12 cellular contexts compared by ENCODE assay signal in the genomic region with DNA sequence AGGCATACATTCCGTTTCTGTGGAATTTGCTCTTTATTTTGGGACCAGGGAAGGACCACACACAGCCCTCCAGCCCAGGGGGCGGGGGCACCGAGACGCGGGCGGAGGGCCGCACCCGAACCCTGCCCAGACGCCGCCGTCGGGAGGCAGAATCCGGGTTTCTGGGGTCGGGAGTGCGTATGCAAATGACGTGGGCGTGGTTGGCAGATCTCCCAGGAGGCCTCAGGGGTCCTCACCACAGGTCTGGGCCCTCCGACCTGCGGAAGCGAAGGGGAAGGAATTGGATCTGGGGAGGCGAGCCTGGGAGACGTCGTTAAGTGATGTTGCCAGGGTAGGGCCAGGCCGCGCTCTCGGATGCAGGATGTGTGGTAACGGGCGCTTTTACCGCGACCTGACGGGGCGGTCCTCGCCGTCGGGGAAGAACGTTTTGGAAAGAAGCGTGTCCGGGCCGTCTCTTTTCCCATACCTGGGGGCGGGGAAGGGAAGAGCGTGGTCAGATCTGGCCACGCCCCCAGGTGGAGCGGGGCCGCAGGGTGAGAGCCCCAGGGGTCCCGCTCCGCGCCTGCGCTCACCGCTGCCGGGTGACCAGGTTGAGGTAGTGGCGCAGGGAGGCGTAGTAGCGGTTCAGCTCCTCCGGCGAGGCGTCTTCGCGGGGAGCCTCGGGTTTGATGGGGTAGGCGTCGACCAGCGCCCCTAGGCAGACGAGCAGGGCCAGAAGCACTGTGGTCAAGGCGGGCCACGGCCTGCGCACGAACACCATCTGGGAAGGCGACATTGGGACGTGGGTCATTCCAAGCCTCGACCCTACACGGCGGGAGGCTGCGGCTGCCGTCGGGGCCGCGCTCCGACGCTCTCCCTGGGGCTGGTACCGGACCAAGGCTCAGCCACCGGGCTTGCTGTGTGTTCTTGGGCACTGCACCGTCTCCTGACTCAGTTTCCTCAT. TPM values are rescaled to one million over a fixed set of nuclear protein-coding genes. Genes with fewer than 3 reads are reported as not detected.
DNase-seq lines count a peak whose midpoint lies in the region; ATAC-seq, FAIRE-seq and TF ChIP-seq lines count a peak whose summit lies in the region.
"Had no signal": no experiment of that assay in that cellular context is flagged by ENCODE, and none has a peak within 500 bp of the region (broad histone marks: within the 10 kb centered on the region; RNA-seq: fewer than 3 reads in every experiment).

No MANE protein-coding gene starts in this region.

- H3K23ac ChIP-seq in IMR-90 (ENCODE audit: low read depth, low read length) = no peak overlapping the region

- H3K79me1 ChIP-seq in IMR-90 (ENCODE audit: low read depth in 1 of 2, low read length in 2 of 2) = no peaks in the 10 kb centered on the region

- no peaks in the 10 kb centered on the region for H3K4me1 ChIP-seq in IMR-90 (ENCODE audit: control insufficient read depth, insufficient read depth, low read length)
- H3K4me1 ChIP-seq in effector memory CD4-positive, alpha-beta T cell (ENCODE audit: control insufficient read depth, insufficient read depth, low read length, poor library complexity, severe bottlenecking) = no peaks in the 10 kb centered on the region

- H3K27ac ChIP-seq in IMR-90 (ENCODE audit: insufficient read depth, low read length) = no peak overlapping the region
- H3K27ac ChIP-seq in effector memory CD4-positive, alpha-beta T cell (ENCODE audit: insufficient read depth, low read length, poor library complexity, severe bottlenecking) = no peak overlapping the region

- dilution Hi-C loops in IMR-90 (cut with HindIII; ENCODE audit: low sequenced_read_pairs, unreplicated experiment) = no loop called here

- no peak overlapping the region for H3K14ac ChIP-seq in IMR-90 (replicated peaks; ENCODE audit: low read depth, low read length)

- H3K9me3 Mint-ChIP-seq in mesothelial cell of epicardium = no peaks in the 10 kb centered on the region

- H3K4me3 ChIP-seq in IMR-90 (ENCODE audit: insufficient read depth, low read depth, low read length) = no peak overlapping the region
- no peak overlapping the region for H3K4me3 ChIP-seq in effector memory CD4-positive, alpha-beta T cell (ENCODE audit: insufficient read depth, low read depth, low read length, poor library complexity, severe bottlenecking)

- no TSS peak for BruUV-seq in IMR-90 (replicated peaks; lab: Mats Ljungman, UMichigan)

- H3K9me3 ChIP-seq in IMR-90 (ENCODE audit: control insufficient read depth, insufficient read depth, low read length) = peaks cover 3% of the 10 kb centered on the region; the same call in 1 of the 2 replicates
- H3K9me3 ChIP-seq in effector memory CD4-positive, alpha-beta T cell (ENCODE audit: control insufficient read depth, low read length) = no peaks in the 10 kb centered on the region

- intact Hi-C loops in IMR-90 (cut with micrococcal nuclease) = no loop called here

- no peak for TF ChIP-seq CTCF in IMR-90 (conservative IDR thresholded peaks at IDR 0.05; ENCODE audit: low read depth, low read length)
- TF ChIP-seq CTCF in mesothelial cell of epicardium (IDR thresholded peaks at IDR 0.05; ENCODE audit: unreplicated experiment) = no peak

- no peak overlapping the region for H3K18ac ChIP-seq in IMR-90 (ENCODE audit: low read depth, low read length)

- H2BK15ac ChIP-seq in IMR-90 (ENCODE audit: low read depth, low read length) = no peak overlapping the region

- H3K4ac ChIP-seq in IMR-90 (ENCODE audit: low read depth, low read length) = no peak overlapping the region

- TF ChIP-seq POLR2A in IMR-90 (IDR thresholded peaks at IDR 0.05; ENCODE audit: low read depth, low read length) = no peak

- no peak overlapping the region for H4K8ac ChIP-seq in IMR-90 (ENCODE audit: low read depth in 2 of 2, low read length in 2 of 2)

- H3K36me3 Mint-ChIP-seq in mesothelial cell of epicardium = no peaks in the 10 kb centered on the region

- no peak overlapping the region for H2BK120ac ChIP-seq in IMR-90 (ENCODE audit: low read depth, low read length)

- peaks cover 7% of the 10 kb centered on the region for H3K4me1 Mint-ChIP-seq in mesothelial cell of epicardium

- H3K27me3 Mint-ChIP-seq in mesothelial cell of epicardium (ENCODE audit: low read depth) = peaks cover 82% of the 10 kb centered on the region

- H4K91ac ChIP-seq in IMR-90 (ENCODE audit: insufficient read depth, low read depth, low read length) = no peak overlapping the region

- no peak for ATAC-seq in IMR-90 (ENCODE audit: low read depth)
- ATAC-seq: left ventricle myocardium superior had no signal

- DNase-seq in DMS79 (lab: John Stamatoyannopoulos, UW) (peak; percentile 40), IMR-90 (no peak), ecto neural progenitor cell (ENCODE audit: low spot score) (peak; percentile 89), mesothelial cell of epicardium (ENCODE audit: low spot score in 2 of 2, unreplicated experiment in 2 of 2) (no peak), EL (no peak), RCC 7860 (ENCODE audit: low spot score) (no peak), NAMALWA (ENCODE audit: low spot score) (no peak)
- DNase-seq in effector memory CD4-positive, alpha-beta T cell = no peak
- DNase-seq: erythroblast, left ventricle myocardium superior had no signal

- H2BK5ac ChIP-seq in IMR-90 (ENCODE audit: low read depth, low read length, poor library complexity, severe bottlenecking) = no peak overlapping the region

- H2BK20ac ChIP-seq in IMR-90 (ENCODE audit: low read depth, low read length) = no peak overlapping the region

- no peak overlapping the region for H4K5ac ChIP-seq in IMR-90 (ENCODE audit: low read depth, low read length)

- FAIRE-seq in RCC 7860 (lab: Jason Lieb, UNC) = no peak

- peak overlapping the region; percentile 53 for H3K4me3 Mint-ChIP-seq in mesothelial cell of epicardium

- no peak overlapping the region for H3K9ac ChIP-seq in IMR-90 (ENCODE audit: low read depth, low read length)

- no peak for TF ChIP-seq RAD21 in IMR-90 (IDR thresholded peaks at IDR 0.05; ENCODE audit: low read length)

- in situ Hi-C loops in IMR-90 (cut with MboI; ENCODE audit: low sequenced_read_pairs) = no loop called here

- no peak overlapping the region for H3K4me2 ChIP-seq in IMR-90 (ENCODE audit: low read depth, low read length)

- H3K27me3 ChIP-seq in IMR-90 (ENCODE audit: control insufficient read depth, insufficient read depth, low read length) = peaks cover 67% of the 10 kb centered on the region
- peaks cover 8% of the 10 kb centered on the region for H3K27me3 ChIP-seq in effector memory CD4-positive, alpha-beta T cell (replicated peaks; ENCODE audit: control insufficient read depth, insufficient read depth, low read length, poor library complexity, severe bottlenecking)

- CTCF ChIA-PET in IMR-90 (lab: Yijun Ruan, JAX) = no interaction called here

- peak overlapping the region; percentile 28 for H2AK9ac ChIP-seq in IMR-90 (replicated peaks; ENCODE audit: low read depth, low read length, poor library complexity)

- POLR2A ChIA-PET in IMR-90 (lab: Charles Lee; ENCODE audit: unreplicated experiment) = no interaction called here

- H3K27ac Mint-ChIP-seq in mesothelial cell of epicardium = no peak overlapping the region

- 0 out of 2 replicates have a peak, but pooled peaks cover 6% of the 10 kb centered on the region for H4K20me1 ChIP-seq in IMR-90 (ENCODE audit: insufficient read depth, low read length)

- H3K9me1 ChIP-seq in IMR-90 (ENCODE audit: insufficient read depth, low read length) = no peaks in the 10 kb centered on the region

- H2AK5ac ChIP-seq in IMR-90 (ENCODE audit: low read depth, low read length) = no peak overlapping the region

- H2AFZ ChIP-seq in IMR-90 (replicated peaks; ENCODE audit: low read length, poor library complexity) = peak overlapping the region; percentile 58

- no peaks in the 10 kb centered on the region for H3K36me3 ChIP-seq in IMR-90 (ENCODE audit: control insufficient read depth, insufficient read depth, low read length)
- no peaks in the 10 kb centered on the region for H3K36me3 ChIP-seq in effector memory CD4-positive, alpha-beta T cell (ENCODE audit: control insufficient read depth, insufficient read depth, low read length)

- 6% methylated on average over 53 of the region's 82 CpGs; no CpG with 5 or more reads in 1 of the 2 experiments for WGBS in IMR-90 (ENCODE audit: extremely low coverage in 2 of 2, insufficient read length in 1 of 2), 2 experiments

- H3K56ac ChIP-seq in IMR-90 (ENCODE audit: extremely low read depth, insufficient read depth, low read length) = no peak overlapping the region

TF ChIP-seq in IMR-90, 13 proteins besides CTCF, POLR2A, EP300 and RAD21 (continues in another document):
- TF ChIP-seq CHD1 (IDR thresholded peaks at IDR 0.05; ENCODE audit: low read depth, low read length) = no peak
- no peak for TF ChIP-seq MXI1 (IDR thresholded peaks at IDR 0.05; ENCODE audit: borderline replicate concordance, low read depth, low read length)
- TF ChIP-seq BHLHE40 (IDR thresholded peaks at IDR 0.05; ENCODE audit: low read depth, low read length) = no peak
- TF ChIP-seq RCOR1 (IDR thresholded peaks at IDR 0.05; ENCODE audit: insufficient replicate concordance, low read length) = no peak
- TF ChIP-seq MAFK (IDR thresholded peaks at IDR 0.05; ENCODE audit: low read depth, low read length) = no peak

RNA-seq across cellular contexts. Expression of gene PYY, which starts 0.7 kb away (rescaled TPM):
- total RNA-seq in IMR-90 (2012; rRNA removed) (not detected in 2 replicates), mesothelial cell of epicardium (not detected in 3 replicates)
- polyA plus RNA-seq in IMR-90 (2012; rRNA removed) = not detected in 2 replicates
- polyA plus RNA-seq in IMR-90 (2012; cell fraction: cytosol; rRNA removed) = 0.04 and 0.26 TPM in 2 replicates
- polyA plus RNA-seq in IMR-90 (2012; cell fraction: nucleus; rRNA removed; ENCODE audit: low replicate concordance) = 0.29 TPM in 1 of 2 replicates, not detected in the other
- total RNA-seq: Daoy, left ventricle myocardium superior, sciatic nerve had no signal

RNA-seq across cellular contexts. Expression of gene PPY, which starts 10.7 kb away (rescaled TPM):
- total RNA-seq in IMR-90 (2012; rRNA removed) (not detected in 2 replicates), mesothelial cell of epicardium (not detected in 3 replicates)
- polyA plus RNA-seq in IMR-90 (2012; rRNA removed) = not detected in 2 replicates
- not detected in 2 replicates for polyA plus RNA-seq in IMR-90 (2012; cell fraction: cytosol; rRNA removed)
- not detected in 2 replicates for polyA plus RNA-seq in IMR-90 (2012; cell fraction: nucleus; rRNA removed; ENCODE audit: low replicate concordance)
- total RNA-seq: Daoy, left ventricle myocardium superior, sciatic nerve had no signal

RNA-seq across cellular contexts. Expression of gene MPP2, which starts 45.7 kb away (rescaled TPM):
- 1.9 and 3.2 TPM in 2 replicates for total RNA-seq in IMR-90 (2012; rRNA removed)
- polyA plus RNA-seq in IMR-90 (2012; rRNA removed) = 3.8 TPM in 2 replicates
- polyA plus RNA-seq in IMR-90 (2012; cell fraction: cytosol; rRNA removed) = 2.2 and 3.5 TPM in 2 replicates
- polyA plus RNA-seq in IMR-90 (2012; cell fraction: nucleus; rRNA removed; ENCODE audit: low replicate concordance) = 4.6 and 7.8 TPM in 2 replicates
- total RNA-seq in mesothelial cell of epicardium = 11.6 to 14.1 TPM (median 13.0 TPM) in 3 replicates

RNA-seq across cellular contexts. Expression of gene NAGS, which starts 51.4 kb away (rescaled TPM):
- total RNA-seq in IMR-90 (2012; rRNA removed) (0.28 and 0.54 TPM in 2 replicates), mesothelial cell of epicardium (0.42 to 0.88 TPM (median 0.82 TPM) in 3 replicates)
- 0.92 and 0.99 TPM in 2 replicates for polyA plus RNA-seq in IMR-90 (2012; rRNA removed)
- polyA plus RNA-seq in IMR-90 (2012; cell fraction: cytosol; rRNA removed) = 0.73 and 1.1 TPM in 2 replicates
- 0.42 and 0.74 TPM in 2 replicates for polyA plus RNA-seq in IMR-90 (2012; cell fraction: nucleus; rRNA removed; ENCODE audit: low replicate concordance)

Comparison
In these comparisons a context has a peak if more than half of its experiments do, and no peak if none do; other contexts are left out.
1. DNase-seq: peak in DMS79 (single experiment) and ecto neural progenitor cell (single experiment); none in IMR-90 (single experiment), mesothelial cell of epicardium (0 of 2), effector memory CD4-positive, alpha-beta T cell (0 of 3), EL (single experiment), RCC 7860 (single experiment) and NAMALWA (single experiment).